ENCODE assay signal across 1 cellular context in the genomic region with DNA sequence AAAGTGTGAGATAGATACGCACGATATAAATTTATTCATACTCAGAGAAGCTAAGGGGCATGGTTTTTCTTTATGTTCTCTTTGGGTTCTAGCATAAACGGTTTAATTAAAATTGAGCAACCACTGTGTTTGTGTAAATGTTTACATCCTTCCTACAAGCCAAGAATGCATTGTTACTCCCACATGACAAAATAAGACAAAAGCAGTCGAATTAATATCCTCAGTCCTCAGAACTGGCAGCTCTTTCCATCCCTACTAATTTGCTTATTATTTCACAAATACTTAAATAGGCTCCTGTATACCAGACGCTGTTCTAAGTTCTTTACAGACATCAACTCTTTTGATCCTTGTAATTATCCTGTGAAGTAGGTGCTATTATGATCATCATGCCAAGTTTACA.
TF ChIP-seq lines count a peak whose summit lies in the region.

No MANE protein-coding gene starts in this region.

TF ChIP-seq in H1, 55 proteins besides CTCF, POLR2A, EP300 and RAD21 (continued from another document):
- TF ChIP-seq RFX5 (IDR thresholded peaks at IDR 0.05; ENCODE audit: borderline replicate concordance, low read depth, low read length) = no peak
- no peak for TF ChIP-seq EZH2 (IDR thresholded peaks at IDR 0.05; ENCODE audit: low read depth, low read length, severe bottlenecking)
- TF ChIP-seq RBBP5 (IDR thresholded peaks at IDR 0.05; ENCODE audit: borderline replicate concordance, low read depth, low read length) = no peak
- TF ChIP-seq SIX5 (IDR thresholded peaks at IDR 0.05; ENCODE audit: low read depth, low read length) = no peak
- TF ChIP-seq ASH2L (IDR thresholded peaks at IDR 0.05; ENCODE audit: low read length) = no peak
- TF ChIP-seq TAF1 (IDR thresholded peaks at IDR 0.05; ENCODE audit: low read depth, low read length) = no peak
- TF ChIP-seq, protein P1, sequence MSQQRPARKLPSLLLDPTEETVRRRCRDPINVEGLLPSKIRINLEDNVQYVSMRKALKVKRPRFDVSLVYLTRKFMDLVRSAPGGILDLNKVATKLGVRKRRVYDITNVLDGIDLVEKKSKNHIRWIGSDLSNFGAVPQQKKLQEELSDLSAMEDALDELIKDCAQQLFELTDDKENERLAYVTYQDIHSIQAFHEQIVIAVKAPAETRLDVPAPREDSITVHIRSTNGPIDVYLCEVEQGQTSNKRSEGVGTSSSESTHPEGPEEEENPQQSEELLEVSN (IDR thresholded peaks at IDR 0.05) = no peak
TF ChIP-seq in H1: peak in this region for 0.
